28 cellular contexts compared by ENCODE assay signal in the genomic region with DNA sequence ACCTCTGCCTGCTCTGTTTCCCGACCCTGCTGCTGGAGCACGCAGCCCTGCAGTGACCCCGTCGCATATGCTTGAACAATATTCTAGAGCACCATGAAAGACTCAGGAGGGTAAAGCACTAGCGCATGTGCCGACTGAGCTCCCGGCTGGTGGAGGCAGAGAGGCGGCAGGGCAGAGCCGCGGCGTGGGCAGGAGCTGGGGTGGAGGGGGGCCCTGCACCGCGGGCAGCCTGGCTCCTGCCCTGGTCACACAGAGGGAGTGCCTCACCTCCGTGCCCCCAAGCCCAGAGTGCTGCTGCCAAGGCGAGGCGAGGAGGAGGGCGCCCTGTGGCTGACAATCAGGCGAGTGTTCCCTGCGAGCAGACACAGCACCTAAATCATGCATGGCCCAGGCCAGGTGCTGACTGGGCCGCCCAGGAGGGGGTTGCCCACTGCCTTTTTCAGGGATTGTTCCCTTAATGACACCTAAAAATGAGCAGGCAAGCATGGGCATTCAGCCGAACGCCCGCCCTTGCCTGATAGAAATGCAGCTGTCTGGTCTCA.
"Had no signal": no experiment of that assay in that cellular context is flagged by ENCODE, and none has a peak within 500 bp of the region (broad histone marks: within the 10 kb centered on the region; RNA-seq: fewer than 3 reads in every experiment).

No MANE protein-coding gene starts in this region.

- H3K27ac ChIP-seq: SJCRH30, WERI-Rb-1 had no signal

- H3K9ac ChIP-seq: SK-N-SH had no signal

- ATAC-seq: activated CD4-positive, alpha-beta T cell treated with anti-CD3 and anti-CD28 coated beads for 36 hours; activated T-helper 17 cell treated with anti-CD3 and anti-CD28 coated beads, Interleukin-2, amount 50 U/mL, for 72 hours; Panc1; Right ventricle myocardium inferior had no signal

- H3K4me1 ChIP-seq: SJCRH30 had no signal

- H3K9me3 ChIP-seq: SJCRH30, SK-N-SH had no signal

- DNase-seq: activated CD4-positive, alpha-beta memory T cell treated with anti-CD3 and anti-CD28 coated beads, Interleukin-2, amount 10 ng/mL, durations not matched to agents 7 days and 5 days; activated CD4-positive, alpha-beta T cell treated with anti-CD3 and anti-CD28 coated beads for 36 hours; activated CD4-positive, alpha-beta T cell treated with anti-CD3 and anti-CD28 coated beads, Interleukin-2, amount 50 U/mL, for 1 hour; activated gamma-delta T cell; activated naive CD4-positive, alpha-beta T cell treated with anti-CD3 and anti-CD28 coated beads for 36 hours; activated T-cell treated with anti-CD3 and anti-CD28 coated beads for 4 hours; activated T-cell treated with anti-CD3 and anti-CD28 coated beads, Interleukin-2, amount 50 U/mL, for 48 hours; amygdala; Kasumi-1; NCI-H1048; NCI-H146; NCI-H1930; NCI-H2171; NCI-H2227 treated with DMSO at 0.1 percent for 48 hours; NCI-H446 treated with DMSO at 0.1 percent for 48 hours; NCI-H524 treated with DMSO at 0.1 percent for 48 hours; NCI-H82; NK-92 treated with Interleukin-12 subunit alpha and Interleukin-12 subunit beta, amount 100 ng/mL, for 24 hours; OCI-M1; RPMI8226; SJCRH30; SK-N-SH; T-helper 1 cell; WERI-Rb-1 had no signal

- H3K4me2 ChIP-seq: SK-N-SH had no signal

- H3K4me3 ChIP-seq: SJCRH30 had no signal

- FAIRE-seq: astrocyte had no signal

- H3K36me3 ChIP-seq: SJCRH30, WERI-Rb-1 had no signal
